13 cellular contexts compared by ENCODE assay signal in genomic region chr21:46028547-46029200, GRCh38. TPM values are rescaled to one million over a fixed set of nuclear protein-coding genes. Genes with fewer than 3 reads are reported as not detected.
DNase-seq lines count a peak whose midpoint lies in the region; ATAC-seq lines count a peak whose summit lies in the region.
"Had no signal": no experiment of that assay in that cellular context is flagged by ENCODE, and none has a peak within 500 bp of the region (broad histone marks: within the 10 kb centered on the region; RNA-seq: fewer than 3 reads in every experiment).

No MANE protein-coding gene starts in this region.

- DNase-seq in Right ventricle myocardium inferior (ENCODE audit: missing footprints) (no peak), cardiac septum (ENCODE audit: low spot score) (no peak), left ventricle myocardium superior (no peak), posterior vena cava (ENCODE audit: low spot score) (peak; percentile 43), NCI-H226 (no peak), medulla oblongata (ENCODE audit: extremely low spot score) (no peak)
- DNase-seq in stimulated activated CD8-positive, alpha-beta memory T cell treated with anti-CD3 and anti-CD28 coated beads, Interleukin-4, amount 100 ng/mL, for 48 hours = no peak
- DNase-seq in activated CD4-positive, alpha-beta T cell treated with anti-CD3 and anti-CD28 coated beads for 1 hour = no peak
- DNase-seq: activated CD4-positive, alpha-beta T cell treated with anti-CD3 and anti-CD28 coated beads, Interleukin-2, amount 10 ng/mL, durations not matched to agents 7 days and 5 days; DMS 273 treated with DMSO at 0.1 percent for 48 hours; kidney; T-helper 1 cell had no signal

- ATAC-seq in Right ventricle myocardium inferior (peak; percentile 71), left ventricle myocardium superior (peak; percentile 78)
- ATAC-seq: GM23338 had no signal

- intact Hi-C loops in Right ventricle myocardium inferior (cut with DNase I) (loop anchor here (5.0 kb wide), 2 partner anchors 34 to 56 kb away; no protein-coding TSS in a partner anchor), cardiac septum (cut with DNase I) (no loop called here), left ventricle myocardium superior (cut with micrococcal nuclease) (no loop called here), posterior vena cava (cut with DNase I) (no loop called here)

RNA-seq across cellular contexts. Expression of gene COL6A1, which starts 47.1 kb away (rescaled TPM):
- total RNA-seq in Right ventricle myocardium inferior (228 TPM), cardiac septum (140 TPM), left ventricle myocardium superior (188 TPM), posterior vena cava (100 to 1,000 TPM; 606 to 689 TPM)
